8 cellular contexts compared by ENCODE assay signal in genomic region chr12:110698171-110698902, GRCh38. TPM values are rescaled to one million over a fixed set of nuclear protein-coding genes. Genes with fewer than 3 reads are reported as not detected.
DNase-seq lines count a peak whose midpoint lies in the region; ATAC-seq, FAIRE-seq and TF ChIP-seq lines count a peak whose summit lies in the region.

No MANE protein-coding gene starts in this region.

- BruUV-seq in PC-3 (replicated peaks; lab: Mats Ljungman, UMichigan): no TSS peak

- H3K36me3 ChIP-seq in PC-3 (ENCODE audit: low read depth, low read length) (no peaks in the 10 kb centered on the region), neural progenitor cell (no peaks in the 10 kb centered on the region)

- CTCF ChIA-PET in PC-3 (lab: Charles Lee): no interaction called here

- H3K79me2 ChIP-seq in PC-3 (ENCODE audit: low read length): no peaks in the 10 kb centered on the region
- H3K79me2 ChIP-seq in neural progenitor cell (ENCODE audit: low read depth): no peaks in the 10 kb centered on the region

- H4K20me1 ChIP-seq in PC-3 (ENCODE audit: low read length) (no peaks in the 10 kb centered on the region), neural progenitor cell (ENCODE audit: low read depth) (no peaks in the 10 kb centered on the region)

- H3K36me3 Mint-ChIP-seq in activated T-cell treated with anti-CD3 and anti-CD28 coated beads, Interleukin-2, amount 50 U/mL, for 4 hours (ENCODE audit: insufficient read depth): no peaks in the 10 kb centered on the region
- no peaks in the 10 kb centered on the region for H3K36me3 Mint-ChIP-seq in neural progenitor cell

- no peak overlapping the region for H3K4me3 Mint-ChIP-seq in activated T-cell treated with anti-CD3 and anti-CD28 coated beads, Interleukin-2, amount 50 U/mL, for 4 hours
- H3K4me3 Mint-ChIP-seq in neural progenitor cell: no peak overlapping the region

- H3K27me3 Mint-ChIP-seq in activated T-cell treated with anti-CD3 and anti-CD28 coated beads, Interleukin-2, amount 50 U/mL, for 4 hours (ENCODE audit: low read depth): no peaks in the 10 kb centered on the region
- peaks cover 9% of the 10 kb centered on the region for H3K27me3 Mint-ChIP-seq in neural progenitor cell (ENCODE audit: insufficient read depth, low read depth)

- peak overlapping the region; percentile 12; the same call in 1 of the 2 replicates for H3K4me3 ChIP-seq in PC-3 (ENCODE audit: low read length)
- H3K4me3 ChIP-seq in neural progenitor cell: no peak overlapping the region

- H2AFZ ChIP-seq in PC-3 (ENCODE audit: low read length) (peak overlapping the region; percentile 67), neural progenitor cell (replicated peaks) (peak overlapping the region; percentile 6)

- TF ChIP-seq CTCF in PC-3 (conservative IDR thresholded peaks at IDR 0.05; ENCODE audit: low read depth, low read length): peak; percentile 80
- peak; percentile 67 for TF ChIP-seq CTCF in neural progenitor cell (IDR thresholded peaks at IDR 0.05)

- intact Hi-C loops in PC-3 (cut with micrococcal nuclease): loop anchor here (1.0 to 10.0 kb wide), 5 partner anchors 44 to 234 kb away; partner anchors contain the start of genes FAM216A, GPN3, PPP1CC and TCTN1

- H3K27ac ChIP-seq in PC-3 (ENCODE audit: low read length) (peak overlapping the region; percentile 65), neural progenitor cell (no peak overlapping the region)

- peaks cover 9% of the 10 kb centered on the region for H3K4me1 Mint-ChIP-seq in activated T-cell treated with anti-CD3 and anti-CD28 coated beads, Interleukin-2, amount 50 U/mL, for 4 hours (ENCODE audit: low read depth)
- H3K4me1 Mint-ChIP-seq in neural progenitor cell: no peaks in the 10 kb centered on the region

- H3K4me2 ChIP-seq in PC-3 (ENCODE audit: low read length): peak overlapping the region; percentile 52
- no peak overlapping the region for H3K4me2 ChIP-seq in neural progenitor cell

- H3K27me3 ChIP-seq in PC-3 (ENCODE audit: low read length): no peaks in the 10 kb centered on the region
- H3K27me3 ChIP-seq in neural progenitor cell: no peaks in the 10 kb centered on the region

- FAIRE-seq in GM19239 (lab: Jason Lieb, UNC): peak; percentile 97

- H3K4me1 ChIP-seq in PC-3 (ENCODE audit: insufficient read depth, low read length) (0 out of 2 replicates have a peak, but pooled peaks cover 6% of the 10 kb centered on the region), neural progenitor cell (no peaks in the 10 kb centered on the region)

- H3K9me3 ChIP-seq in PC-3 (ENCODE audit: low read length): no peaks in the 10 kb centered on the region
- no peaks in the 10 kb centered on the region for H3K9me3 ChIP-seq in neural progenitor cell (ENCODE audit: low read depth)

- no peaks in the 10 kb centered on the region for H3K9me2 ChIP-seq in PC-3 (replicated peaks; ENCODE audit: low read length)

- POLR2A ChIA-PET in PC-3 (lab: Charles Lee; ENCODE audit: unreplicated experiment): no interaction called here

- H3F3A ChIP-seq in PC-3 (ENCODE audit: low read length, unreplicated experiment) (no peaks in the 10 kb centered on the region), neural progenitor cell (ENCODE audit: low read depth) (no peaks in the 10 kb centered on the region)

- peak in 9 of 14 donors; percentile 13 to 77 (median 49) for DNase-seq in C1 segment of cervical spinal cord (lab: John Stamatoyannopoulos, UW)
- DNase-seq in GM19239 (ENCODE audit: insufficient read length, low spot score): peak; percentile 67
- DNase-seq in PC-3: peak; percentile 97
- peak; percentile 63 for DNase-seq in activated T-cell treated with anti-CD3 and anti-CD28 coated beads, Interleukin-2, amount 50 U/mL, for 4 hours
- peak; percentile 54 for DNase-seq in fibroblast of peridontal ligament (ENCODE audit: extremely low read depth)
- peak; percentile 84 for DNase-seq in neural progenitor cell (ENCODE audit: low spot score)
- peak; percentile 39 for DNase-seq in stromal cell of bone marrow (ENCODE audit: low read depth)

- H3K27ac Mint-ChIP-seq in neural progenitor cell: peak overlapping the region; percentile 33

- no peaks in the 10 kb centered on the region for H3K9me3 Mint-ChIP-seq in activated T-cell treated with anti-CD3 and anti-CD28 coated beads, Interleukin-2, amount 50 U/mL, for 4 hours
- H3K9me3 Mint-ChIP-seq in neural progenitor cell: no peaks in the 10 kb centered on the region

- H3K9ac ChIP-seq in PC-3 (ENCODE audit: low read length) (peak overlapping the region; percentile 21; the same call in 1 of the 2 replicates), neural progenitor cell (no peak overlapping the region)

- ATAC-seq in HG03469 (IDR thresholded peaks at IDR 0.05; ENCODE audit: unreplicated experiment) (peak; percentile 74), PC-3 (peak; percentile 94)
- peak; percentile 100 for ATAC-seq in activated T-cell treated with anti-CD3 and anti-CD28 coated beads, Interleukin-2, amount 50 U/mL, for 4 hours

RNA-seq across cellular contexts. Expression of gene HVCN1, which starts 9.4 kb away (rescaled TPM):
- total RNA-seq in PC-3 (2014; rRNA removed): 2.2 and 3.3 TPM in 2 replicates
- total RNA-seq in activated T-cell treated with anti-CD3 and anti-CD28 coated beads, Interleukin-2, amount 50 U/mL, for 4 hours: 1 to 10 TPM; 6.1 to 8.1 (median 7.2) TPM
- total RNA-seq in neural progenitor cell (ENCODE audit: low replicate concordance): 12.0 and 16.4 TPM in 2 replicates

RNA-seq across cellular contexts. Expression of gene PPP1CC, which starts 44.4 kb away (rescaled TPM):
- total RNA-seq in PC-3 (2014; rRNA removed): 202 and 204 TPM in 2 replicates
- 100 to 1,000 TPM; 345 to 413 (median 354) TPM for total RNA-seq in activated T-cell treated with anti-CD3 and anti-CD28 coated beads, Interleukin-2, amount 50 U/mL, for 4 hours
- total RNA-seq in neural progenitor cell (ENCODE audit: low replicate concordance): 408 and 629 TPM in 2 replicates

Comparison
In these comparisons a context has a peak if more than half of its experiments do, and no peak if none do; other contexts are left out.
1. DNase-seq: peak in every context shown above with its lines; median percentile 97 in PC-3; 84 in neural progenitor cell; 67 in GM19239; 63 in activated T-cell treated with anti-CD3 and anti-CD28 coated beads, Interleukin-2, amount 50 U/mL, for 4 hours; 54 in fibroblast of peridontal ligament; 49 in C1 segment of cervical spinal cord; 39 in stromal cell of bone marrow.